ENCODE assay signal across 8 cellular contexts in genomic region chr15:74134387-74135027, GRCh38. TPM values are rescaled to one million over a fixed set of nuclear protein-coding genes. Genes with fewer than 3 reads are reported as not detected.
DNase-seq lines count a peak whose midpoint lies in the region; ATAC-seq and TF ChIP-seq lines count a peak whose summit lies in the region.

No MANE protein-coding gene starts in this region.

- POLR2A ChIA-PET in naive thymus-derived CD8-positive, alpha-beta T cell (lab: Charles Lee), result no interaction called here

- peaks cover 6 to 35% of the 10 kb centered on the region in 2 donors for H3K4me1 ChIP-seq in gastrocnemius medialis

- H3K27ac ChIP-seq in gastrocnemius medialis, result no peak overlapping the region

- no peaks in the 10 kb centered on the region for H3K9me3 ChIP-seq in gastrocnemius medialis

- no peaks in the 10 kb centered on the region for H3K36me3 ChIP-seq in gastrocnemius medialis

- intact Hi-C loops in gastrocnemius medialis (cut with DNase I; ENCODE audit: low total_unique reads), result loop anchor here (5.0 kb wide), 1 partner anchor 38 kb away; the partner anchor contains the start of gene ISLR

- ATAC-seq in naive thymus-derived CD8-positive, alpha-beta T cell, result no peak
- ATAC-seq in HG03432 (IDR thresholded peaks at IDR 0.05; ENCODE audit: unreplicated experiment) (no peak), gastrocnemius medialis (no peak)

- TF ChIP-seq POLR2A in gastrocnemius medialis (IDR thresholded peaks at IDR 0.05), result no peak

- DNase-seq in CD1c-positive myeloid dendritic cell (ENCODE audit: extremely low spot score) (peak; percentile 43), endothelial cell (ENCODE audit: low spot score) (peak; percentile 83), SHP77 treated with DMSO at 0.1 percent for 48 hours (lab: John Stamatoyannopoulos, UW) (no peak), gastrocnemius medialis (no peak)
- no peak for DNase-seq in naive thymus-derived CD8-positive, alpha-beta T cell
- DNase-seq in activated effector memory CD4-positive, alpha-beta T cell treated with anti-CD3 and anti-CD28 coated beads, Interleukin-2, amount 50 U/mL, for 16 hours, result no peak

- in situ Hi-C loops in gastrocnemius medialis (cut with MboI; ENCODE audit: low sequenced_read_pairs in 4 of 4), result loop anchor here in 1 of 4 donors (10.0 kb wide), 1 partner anchor 170 kb away; no protein-coding TSS in a partner anchor

- peak overlapping the region; percentile 68 to 97 (median 84) for H3K27ac Mint-ChIP-seq in IgD-negative memory B cell
- no peak overlapping the region for H3K27ac Mint-ChIP-seq in endothelial cell (ENCODE audit: unreplicated experiment)
- H3K27ac Mint-ChIP-seq in naive thymus-derived CD8-positive, alpha-beta T cell, result peak overlapping the region in 1 of 10 donors; percentile 3

- H3K4me3 ChIP-seq in gastrocnemius medialis, result no peak overlapping the region

- peaks cover 69 to 79% (median 78%) of the 10 kb centered on the region in 3 donors for H3K27me3 ChIP-seq in gastrocnemius medialis

- peaks cover 65% of the 10 kb centered on the region for H3K27me3 Mint-ChIP-seq in IgD-negative memory B cell
- H3K27me3 Mint-ChIP-seq in endothelial cell (ENCODE audit: unreplicated experiment), result peaks cover 39% of the 10 kb centered on the region
- H3K27me3 Mint-ChIP-seq in naive thymus-derived CD8-positive, alpha-beta T cell, result peaks cover 35 to 100% (median 63%) of the 10 kb centered on the region in 5 donors

- peaks cover 0 to 5% (median 0%) of the 10 kb centered on the region in 3 donors for H3K9me3 Mint-ChIP-seq in IgD-negative memory B cell
- H3K9me3 Mint-ChIP-seq in endothelial cell (ENCODE audit: unreplicated experiment), result no peaks in the 10 kb centered on the region
- no peaks in the 10 kb centered on the region for H3K9me3 Mint-ChIP-seq in naive thymus-derived CD8-positive, alpha-beta T cell

- H3K4me1 Mint-ChIP-seq in IgD-negative memory B cell (peaks cover 8 to 16% (median 9%) of the 10 kb centered on the region in 3 donors), endothelial cell (ENCODE audit: unreplicated experiment) (peaks cover 44% of the 10 kb centered on the region)
- H3K4me1 Mint-ChIP-seq in naive thymus-derived CD8-positive, alpha-beta T cell, result peaks cover 19 to 47% (median 43%) of the 10 kb centered on the region in 4 donors

- H3K4me3 Mint-ChIP-seq in IgD-negative memory B cell (peak overlapping the region in 2 of 4 donors; percentile 68 to 83), endothelial cell (ENCODE audit: unreplicated experiment) (peak overlapping the region; percentile 71)
- peak overlapping the region; percentile 4 to 77 (median 66) for H3K4me3 Mint-ChIP-seq in naive thymus-derived CD8-positive, alpha-beta T cell

- TF ChIP-seq CTCF in endothelial cell (IDR thresholded peaks at IDR 0.05; ENCODE audit: unreplicated experiment) (peak; percentile 34), gastrocnemius medialis (IDR thresholded peaks at IDR 0.05 in 4 of 5, conservative IDR thresholded peaks at IDR 0.05 in 1 of 5) (peak in 2 of 5 experiments; percentile 10 to 38)

- H3K36me3 Mint-ChIP-seq in IgD-negative memory B cell (peaks cover 4% of the 10 kb centered on the region), endothelial cell (ENCODE audit: low read depth, unreplicated experiment) (peaks cover 6% of the 10 kb centered on the region)
- H3K36me3 Mint-ChIP-seq in naive thymus-derived CD8-positive, alpha-beta T cell, result peaks cover 0 to 2% (median 0%) of the 10 kb centered on the region in 3 donors

RNA-seq across cellular contexts. Expression of gene ISLR2, which starts 4.1 kb away (rescaled TPM):
- not detected for polyA plus RNA-seq in IgD-negative memory B cell
- total RNA-seq in endothelial cell (ENCODE audit: unreplicated experiment) (0.21 TPM), gastrocnemius medialis (1 to 10 TPM in 3 of 4 donors, under 1 TPM in 1; 0.62 to 3.9 (median 2.0) TPM)
- not detected for total RNA-seq in naive thymus-derived CD8-positive, alpha-beta T cell
- polyA plus RNA-seq in naive thymus-derived CD8-positive, alpha-beta T cell, result not detected

RNA-seq across cellular contexts. Expression of gene ISLR, which starts 39.0 kb away (rescaled TPM):
- polyA plus RNA-seq in IgD-negative memory B cell, result not detected
- total RNA-seq in endothelial cell (ENCODE audit: unreplicated experiment) (0.51 TPM), gastrocnemius medialis (10 to 100 TPM in 3 of 4 donors, 1 to 10 TPM in 1; 5.9 to 29.4 (median 25.9) TPM)
- not detected for total RNA-seq in naive thymus-derived CD8-positive, alpha-beta T cell
- polyA plus RNA-seq in naive thymus-derived CD8-positive, alpha-beta T cell, result not detected

RNA-seq across cellular contexts. Expression of gene GOLGA6A, which starts 52.2 kb away (rescaled TPM):
- not detected for polyA plus RNA-seq in IgD-negative memory B cell
- 0.85 TPM for total RNA-seq in endothelial cell (ENCODE audit: unreplicated experiment)
- under 1 TPM; 0.16 to 0.39 TPM for total RNA-seq in naive thymus-derived CD8-positive, alpha-beta T cell
- under 1 TPM in 1 of 3 donors, not detected in 2; 0.05 TPM for polyA plus RNA-seq in naive thymus-derived CD8-positive, alpha-beta T cell
- under 1 TPM in 2 of 4 donors, not detected in 2; 0.10 to 0.83 TPM for total RNA-seq in gastrocnemius medialis

Comparison
In these comparisons a context has a peak if more than half of its experiments do, and no peak if none do; other contexts are left out.
1. DNase-seq: peak in CD1c-positive myeloid dendritic cell (single experiment) and endothelial cell (single experiment); none in naive thymus-derived CD8-positive, alpha-beta T cell (0 of 10), SHP77 treated with DMSO at 0.1 percent for 48 hours (single experiment), gastrocnemius medialis (0 of 2) and activated effector memory CD4-positive, alpha-beta T cell treated with anti-CD3 and anti-CD28 coated beads, Interleukin-2, amount 50 U/mL, for 16 hours (single experiment).